Comparison of ENCODE assay signal across 8 cellular contexts in genomic region chr2:64865073-64865830, GRCh38.
DNase-seq lines count a peak whose midpoint lies in the region; ATAC-seq, FAIRE-seq and TF ChIP-seq lines count a peak whose summit lies in the region.

No MANE protein-coding gene starts in this region.

- TF ChIP-seq CTCF in D721Med (IDR thresholded peaks at IDR 0.05; ENCODE audit: insufficient read depth, missing control alignments) (peak; percentile 49), KMS-11 (conservative IDR thresholded peaks at IDR 0.05; ENCODE audit: low read depth, low read length) (no peak; the same call in 1 of the 2 replicates), progenitor cell of endocrine pancreas (IDR thresholded peaks at IDR 0.05; ENCODE audit: unreplicated experiment) (peak; percentile 96)

- H3K27ac Mint-ChIP-seq in progenitor cell of endocrine pancreas = peak overlapping the region; percentile 30

- no peak overlapping the region for H3K27ac ChIP-seq in KMS-11

- peak overlapping the region; percentile 93 for H3K4me3 ChIP-seq in KMS-11 (IDR thresholded peaks at IDR 0.05; ENCODE audit: insufficient read depth, low read depth, low read length)

- peaks cover 25% of the 10 kb centered on the region for H3K27me3 Mint-ChIP-seq in progenitor cell of endocrine pancreas

- 0 out of 2 replicates have a peak, but pooled peaks cover 3% of the 10 kb centered on the region for H3K27me3 ChIP-seq in KMS-11 (ENCODE audit: insufficient read depth, low read depth)

- intact Hi-C loops in left ventricle myocardium superior (cut with micrococcal nuclease) = no loop called here

- H3K4me1 Mint-ChIP-seq in progenitor cell of endocrine pancreas (ENCODE audit: low read depth) = no peaks in the 10 kb centered on the region

- no peak overlapping the region for H3K4me3 Mint-ChIP-seq in progenitor cell of endocrine pancreas (ENCODE audit: low read depth)

- peak overlapping the region; percentile 56 for H3K9ac ChIP-seq in KMS-11

- no peaks in the 10 kb centered on the region for H3K36me3 ChIP-seq in KMS-11 (ENCODE audit: insufficient read depth)

- DNase-seq in D721Med (ENCODE audit: insufficient read length, low spot score) (peak; percentile 87), T-helper 2 cell (peak; percentile 33 to 75 (median 45)), amygdala (lab: John Stamatoyannopoulos, UW) (peak in 43 of 56 donors; percentile 10 to 82 (median 56)), left ventricle myocardium superior (peak; percentile 82), progenitor cell of endocrine pancreas (ENCODE audit: low spot score, unreplicated experiment) (peak; percentile 61), ureter (ENCODE audit: low spot score) (peak; percentile 66)

- no peak for FAIRE-seq in D721Med (lab: Jason Lieb, UNC)

- ATAC-seq in GM21390 (IDR thresholded peaks at IDR 0.05; ENCODE audit: unreplicated experiment) = peak; percentile 50
- peak; percentile 90 for ATAC-seq in left ventricle myocardium superior

- H3K36me3 Mint-ChIP-seq in progenitor cell of endocrine pancreas (ENCODE audit: insufficient read depth) = no peaks in the 10 kb centered on the region

- peaks cover 32% of the 10 kb centered on the region for H3K4me1 ChIP-seq in KMS-11 (ENCODE audit: low read depth, poor library complexity, severe bottlenecking)

- H3K79me2 ChIP-seq in KMS-11 (ENCODE audit: insufficient read depth, low read depth) = no peaks in the 10 kb centered on the region

- H3K4me2 ChIP-seq in KMS-11 = peak overlapping the region; percentile 76

- peak overlapping the region; percentile 96 for H2AFZ ChIP-seq in KMS-11 (ENCODE audit: low read depth)

- no peaks in the 10 kb centered on the region for H3K9me3 Mint-ChIP-seq in progenitor cell of endocrine pancreas (ENCODE audit: low read depth)

- H4K20me1 ChIP-seq in KMS-11 (ENCODE audit: insufficient read depth) = no peaks in the 10 kb centered on the region
